Comparison of ENCODE assay signal across 8 cellular contexts in the genomic region with DNA sequence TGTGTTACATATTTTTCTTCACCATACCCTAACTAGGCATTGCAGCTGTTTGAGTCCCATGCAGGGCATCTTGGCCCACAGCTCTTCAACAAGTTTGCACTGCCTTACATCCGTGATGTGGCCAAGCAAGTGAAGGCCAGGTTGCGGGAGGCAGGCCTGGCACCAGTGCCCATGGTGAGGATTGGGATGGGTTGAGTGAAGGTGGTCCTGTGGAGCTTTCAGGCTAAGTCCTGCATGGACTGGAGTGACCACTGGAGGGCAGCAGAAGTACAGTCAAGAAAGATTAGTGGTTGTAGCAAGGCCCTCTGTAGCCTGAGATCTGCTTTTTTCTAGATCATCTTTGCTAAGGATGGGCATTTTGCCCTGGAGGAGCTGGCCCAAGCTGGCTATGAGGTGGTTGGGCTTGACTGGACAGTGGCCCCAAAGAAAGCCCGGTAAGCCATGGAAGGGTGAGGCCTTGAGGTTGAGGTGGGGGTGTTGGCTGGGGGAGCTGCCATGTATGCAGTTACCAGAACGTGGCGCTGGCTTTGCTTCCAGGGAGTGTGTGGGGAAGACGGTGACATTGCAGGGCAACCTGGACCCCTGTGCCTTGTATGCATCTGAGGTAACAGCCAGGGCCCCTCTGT. TPM values are rescaled to one million over a fixed set of nuclear protein-coding genes. Genes with fewer than 3 reads are reported as not detected.
DNase-seq lines count a peak whose midpoint lies in the region; ATAC-seq and TF ChIP-seq lines count a peak whose summit lies in the region.

No MANE protein-coding gene starts in this region.

- peak overlapping the region; percentile 12 for H3K27ac Mint-ChIP-seq in T-helper 1 cell treated with Interleukin-12 subunit alpha and Interleukin-12 subunit beta and Interleukin-4 antibody, amounts not matched to agents 30 μg/mL and 1 μg/mL, for 36 hours

- TF ChIP-seq CTCF in GM10248 (IDR thresholded peaks at IDR 0.05; ENCODE audit: control extremely low read depth, extremely low read depth, low read depth, missing control alignments): peak; percentile 92

- DNase-seq in GM10248 (ENCODE audit: extremely low spot score) (peak; percentile 76), NCI-H1694 (lab: John Stamatoyannopoulos, UW) (peak; percentile 83), amniotic epithelial cell (ENCODE audit: low read depth) (peak; percentile 77), right cardiac atrium (peak; percentile 78 to 92 (median 86)), sciatic nerve (ENCODE audit: low spot score) (peak; percentile 89)

- no peaks in the 10 kb centered on the region for H3K9me3 Mint-ChIP-seq in T-helper 1 cell treated with Interleukin-12 subunit alpha and Interleukin-12 subunit beta and Interleukin-4 antibody, amounts not matched to agents 30 μg/mL and 1 μg/mL, for 36 hours

- POLR2A ChIA-PET in GM10248 (lab: Yijun Ruan, JAX): interaction anchor here (0.6 kb wide), 1 partner anchor 507 kb away, joined by 4 read pairs; a partner anchor contains a TSS

- no peak overlapping the region for H3K4me3 ChIP-seq in right cardiac atrium (ENCODE audit: low read length)

- CTCF ChIA-PET in GM10248 (lab: Yijun Ruan, JAX): interaction anchor here (0.6 to 11.4 kb wide), 46 partner anchors 10 to 947 kb away, joined by 3 to 188 read pairs (median 4); a partner anchor contains a TSS

- no peaks in the 10 kb centered on the region for H3K27me3 ChIP-seq in right cardiac atrium (ENCODE audit: control insufficient read depth, insufficient read depth)

- peak overlapping the region; percentile 47 for H3K4me3 Mint-ChIP-seq in T-helper 1 cell treated with Interleukin-12 subunit alpha and Interleukin-12 subunit beta and Interleukin-4 antibody, amounts not matched to agents 30 μg/mL and 1 μg/mL, for 36 hours

- peaks cover 8% of the 10 kb centered on the region for H3K4me1 ChIP-seq in right cardiac atrium (ENCODE audit: control insufficient read depth, insufficient read depth, low read length)

- intact Hi-C loops in right cardiac atrium (cut with DNase I) (loop anchor here in 3 of 4 donors (1.0 to 5.0 kb wide), 4 partner anchors 286 to 478 kb away; a partner anchor contains a TSS), sciatic nerve (cut with DNase I) (loop anchor here (10.0 kb wide), 2 partner anchors 480 to 870 kb away; a partner anchor contains a TSS)

- H3K36me3 Mint-ChIP-seq in T-helper 1 cell treated with Interleukin-12 subunit alpha and Interleukin-12 subunit beta and Interleukin-4 antibody, amounts not matched to agents 30 μg/mL and 1 μg/mL, for 36 hours (ENCODE audit: low read depth): peaks cover 6% of the 10 kb centered on the region

- no peaks in the 10 kb centered on the region for H3K9me3 ChIP-seq in right cardiac atrium (ENCODE audit: control insufficient read depth, low read length)

- 29% methylated on average over 6 of the region's 6 CpGs for WGBS in right cardiac atrium

- H3K4me1 Mint-ChIP-seq in T-helper 1 cell treated with Interleukin-12 subunit alpha and Interleukin-12 subunit beta and Interleukin-4 antibody, amounts not matched to agents 30 μg/mL and 1 μg/mL, for 36 hours (ENCODE audit: low read depth): peaks cover 32% of the 10 kb centered on the region

- H3K27ac ChIP-seq in right cardiac atrium (ENCODE audit: low read length): no peak overlapping the region

- H3K27me3 Mint-ChIP-seq in T-helper 1 cell treated with Interleukin-12 subunit alpha and Interleukin-12 subunit beta and Interleukin-4 antibody, amounts not matched to agents 30 μg/mL and 1 μg/mL, for 36 hours (ENCODE audit: low read depth): no peaks in the 10 kb centered on the region

- ATAC-seq in right cardiac atrium (peak; percentile 25 to 30), sciatic nerve (peak; percentile 51), GM21717 (IDR thresholded peaks at IDR 0.05; ENCODE audit: unreplicated experiment) (no peak), GM19351 (IDR thresholded peaks at IDR 0.05; ENCODE audit: unreplicated experiment) (no peak)

RNA-seq across cellular contexts. Expression of a gene that starts 2.5 kb away (rescaled TPM):
- total RNA-seq in right cardiac atrium (10 to 100 TPM; 71.9 to 87.6 (median 80.0) TPM), sciatic nerve (76.1 TPM)
- 91.0 TPM for polyA plus RNA-seq in right cardiac atrium

RNA-seq across cellular contexts. Expression of a gene that starts 3.4 kb away (rescaled TPM):
- total RNA-seq in right cardiac atrium (10 to 100 TPM; 16.5 to 22.3 (median 19.4) TPM), sciatic nerve (37.6 TPM)
- 18.5 TPM for polyA plus RNA-seq in right cardiac atrium

RNA-seq across cellular contexts. Expression of a gene that starts 28.1 kb away (rescaled TPM):
- total RNA-seq in right cardiac atrium: 10 to 100 TPM; 28.9 to 37.1 (median 31.9) TPM
- polyA plus RNA-seq in right cardiac atrium: 32.9 TPM
- 30.7 TPM for total RNA-seq in sciatic nerve

Comparison
In these comparisons a context has a peak if more than half of its experiments do, and no peak if none do; other contexts are left out.
1. ATAC-seq: peak in right cardiac atrium (2 of 2) and sciatic nerve (single experiment); none in GM21717 (single experiment) and GM19351 (single experiment).
2. Peak in every context shown above with its lines, with median percentiles within 50 percentile points of each other: DNase-seq.